In genomic region chr7:105309235-105310156, GRCh38 we compare ENCODE assay signal across 1 cellular context.
TF ChIP-seq lines count a peak whose summit lies in the region.

No MANE protein-coding gene starts in this region.

TF ChIP-seq in SK-N-SH, 30 proteins besides CTCF, POLR2A, EP300 and RAD21 (continued from another document):
- TF ChIP-seq REST (IDR thresholded peaks at IDR 0.05; ENCODE audit: low read depth, low read length) (no peak), IRF3 (IDR thresholded peaks at IDR 0.05; ENCODE audit: low read depth, low read length) (no peak), SMC3 (IDR thresholded peaks at IDR 0.05; ENCODE audit: low read depth, low read length) (no peak), NFIC (IDR thresholded peaks at IDR 0.05; ENCODE audit: borderline replicate concordance) (no peak), RFX5 (IDR thresholded peaks at IDR 0.05; ENCODE audit: low read length) (no peak)
TF ChIP-seq in SK-N-SH: peak in this region for 0.
